8 cellular contexts compared by ENCODE assay signal in genomic region chr5:50325237-50325832, GRCh38.
DNase-seq lines count a peak whose midpoint lies in the region; ATAC-seq and TF ChIP-seq lines count a peak whose summit lies in the region.
"Had no signal": no experiment of that assay in that cellular context is flagged by ENCODE, and none has a peak within 500 bp of the region (broad histone marks: within the 10 kb centered on the region; RNA-seq: fewer than 3 reads in every experiment).

No MANE protein-coding gene starts in this region.

- no peaks in the 10 kb centered on the region for H3K4me1 Mint-ChIP-seq in MCF 10A (ENCODE audit: insufficient read depth, unreplicated experiment)
- H3K4me1 Mint-ChIP-seq in stimulated activated naive CD8-positive, alpha-beta T cell treated with anti-CD3 and anti-CD28 coated beads, Interleukin-15, amount 100 ng/mL, for 72 hours, result peaks cover 9% of the 10 kb centered on the region

- POLR2A ChIA-PET in GM10248 (lab: Yijun Ruan, JAX) (no interaction called here), MCF 10A (lab: Yijun Ruan, JAX) (no interaction called here)

- H3K36me3 Mint-ChIP-seq in MCF 10A (ENCODE audit: insufficient read depth, unreplicated experiment), result no peaks in the 10 kb centered on the region

- TF ChIP-seq CTCF in GM10248 (IDR thresholded peaks at IDR 0.05; ENCODE audit: control extremely low read depth, extremely low read depth, low read depth, missing control alignments) (peak; percentile 60), Loucy (conservative IDR thresholded peaks at IDR 0.05; ENCODE audit: low read length) (peak; percentile 91), MCF 10A (IDR thresholded peaks at IDR 0.05; ENCODE audit: unreplicated experiment) (peak; percentile 68)

- CTCF ChIA-PET in GM10248 (lab: Yijun Ruan, JAX) (no interaction called here), MCF 10A (lab: Yijun Ruan, JAX) (interaction anchor here (0.6 to 1.0 kb wide), 2 partner anchors 13 to 23 kb away, joined by 3 read pairs; no protein-coding TSS in a partner anchor)

- intact Hi-C loops in MCF 10A (cut with micrococcal nuclease), result loop anchor here (5.0 kb wide), 1 partner anchor 427 kb away; no protein-coding TSS in a partner anchor

- H3K9me2 ChIP-seq in Loucy (replicated peaks; ENCODE audit: low read depth, low read length), result no peaks in the 10 kb centered on the region

- no peaks in the 10 kb centered on the region for H3F3A ChIP-seq in Loucy (ENCODE audit: low read depth)

- H3K27ac Mint-ChIP-seq in MCF 10A (ENCODE audit: low read depth, unreplicated experiment), result no peak overlapping the region
- no peak overlapping the region for H3K27ac Mint-ChIP-seq in stimulated activated naive CD8-positive, alpha-beta T cell treated with anti-CD3 and anti-CD28 coated beads, Interleukin-15, amount 100 ng/mL, for 72 hours

- H3K36me3 ChIP-seq in Loucy (ENCODE audit: insufficient read depth, low read length), result no peaks in the 10 kb centered on the region

- ATAC-seq in stimulated activated naive CD8-positive, alpha-beta T cell treated with anti-CD3 and anti-CD28 coated beads, Interleukin-15, amount 100 ng/mL, for 72 hours, result no peak
- ATAC-seq in GM18517 (IDR thresholded peaks at IDR 0.05; ENCODE audit: unreplicated experiment), result no peak
- no peak for ATAC-seq in HG02840 (IDR thresholded peaks at IDR 0.05; ENCODE audit: low FRiP score, unreplicated experiment)

- no peaks in the 10 kb centered on the region for H3K27me3 Mint-ChIP-seq in MCF 10A (ENCODE audit: insufficient read depth, unreplicated experiment)
- no peaks in the 10 kb centered on the region for H3K27me3 Mint-ChIP-seq in stimulated activated naive CD8-positive, alpha-beta T cell treated with anti-CD3 and anti-CD28 coated beads, Interleukin-15, amount 100 ng/mL, for 72 hours

- H2AFZ ChIP-seq in Loucy (ENCODE audit: low read length), result no peak overlapping the region

- no peak overlapping the region for H3K4me3 Mint-ChIP-seq in MCF 10A (ENCODE audit: unreplicated experiment)
- no peak overlapping the region for H3K4me3 Mint-ChIP-seq in stimulated activated naive CD8-positive, alpha-beta T cell treated with anti-CD3 and anti-CD28 coated beads, Interleukin-15, amount 100 ng/mL, for 72 hours

- no peaks in the 10 kb centered on the region for H4K20me1 ChIP-seq in Loucy (ENCODE audit: insufficient read depth, low read length, poor library complexity, severe bottlenecking)

- no peak overlapping the region for H3K4me3 ChIP-seq in Loucy (ENCODE audit: low read length, poor library complexity, severe bottlenecking)
- H3K4me3 ChIP-seq: skin epidermis had no signal

- no peaks in the 10 kb centered on the region for H3K27me3 ChIP-seq in Loucy (ENCODE audit: insufficient read depth, low read length, poor library complexity, severe bottlenecking)

- no peak overlapping the region for H3K9ac ChIP-seq in Loucy (ENCODE audit: low read depth, low read length, poor library complexity, severe bottlenecking)

- no peaks in the 10 kb centered on the region for H3K9me3 Mint-ChIP-seq in MCF 10A (ENCODE audit: unreplicated experiment)
- peaks cover 0 to 11% of the 10 kb centered on the region in 2 donors for H3K9me3 Mint-ChIP-seq in stimulated activated naive CD8-positive, alpha-beta T cell treated with anti-CD3 and anti-CD28 coated beads, Interleukin-15, amount 100 ng/mL, for 72 hours

- H3K4me2 ChIP-seq in Loucy (ENCODE audit: low read depth, low read length, poor library complexity, severe bottlenecking), result no peak overlapping the region

- DNase-seq in GM10248 (ENCODE audit: extremely low spot score), result peak; percentile 12
- peak; percentile 40 for DNase-seq in MCF 10A (ENCODE audit: unreplicated experiment)
- DNase-seq in medulla oblongata (ENCODE audit: extremely low spot score), result peak; percentile 17
- no peak for DNase-seq in stimulated activated naive CD8-positive, alpha-beta T cell treated with anti-CD3 and anti-CD28 coated beads, Interleukin-15, amount 100 ng/mL, for 72 hours

- no peaks in the 10 kb centered on the region for H3K79me2 ChIP-seq in Loucy (ENCODE audit: insufficient read depth, low read length)

- BruUV-seq in MCF 10A (replicated peaks; lab: Mats Ljungman, UMichigan), result no TSS peak

- H3K4me1 ChIP-seq in Loucy (ENCODE audit: insufficient read depth, low read length, poor library complexity, severe bottlenecking), result no peaks in the 10 kb centered on the region

- no peaks in the 10 kb centered on the region for H3K9me3 ChIP-seq in Loucy (ENCODE audit: insufficient read depth, low read depth, low read length)

Comparison
In these comparisons a context has a peak if more than half of its experiments do, and no peak if none do; other contexts are left out.
1. DNase-seq: peak in GM10248 (single experiment), MCF 10A (single experiment) and medulla oblongata (single experiment); none in stimulated activated naive CD8-positive, alpha-beta T cell treated with anti-CD3 and anti-CD28 coated beads, Interleukin-15, amount 100 ng/mL, for 72 hours (0 of 2).
2. Peak in every context shown above with its lines, with median percentiles within 50 percentile points of each other: CTCF ChIP-seq.